Comparison of ENCODE assay signal across 9 cellular contexts in the genomic region with DNA sequence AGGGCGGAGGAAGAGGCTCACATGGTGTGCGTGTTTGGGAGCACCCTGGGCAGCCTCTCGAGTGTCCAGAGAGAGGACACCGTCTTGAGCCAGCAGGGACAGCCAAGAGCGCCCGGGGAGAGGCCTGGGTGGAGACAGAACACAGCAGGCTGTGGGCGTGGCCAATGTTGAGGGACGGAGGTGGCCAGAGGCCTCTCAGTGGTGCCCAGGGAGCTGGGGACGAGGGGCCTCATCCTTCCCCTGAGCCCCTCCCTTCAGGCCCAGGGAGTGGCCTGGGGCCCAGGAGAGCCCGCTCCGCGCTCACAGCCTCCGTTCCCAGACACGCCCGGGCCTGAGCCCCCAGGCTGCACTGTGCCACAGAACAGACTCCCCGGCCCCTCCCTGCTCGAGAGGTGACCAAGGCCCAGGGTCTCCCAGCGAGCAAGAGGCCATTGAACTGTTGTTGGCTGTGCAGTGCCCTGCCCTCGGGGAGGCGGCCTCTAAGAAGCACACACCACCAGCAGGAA. TPM values are rescaled to one million over a fixed set of nuclear protein-coding genes. Genes with fewer than 3 reads are reported as not detected.
DNase-seq lines count a peak whose midpoint lies in the region; ATAC-seq and TF ChIP-seq lines count a peak whose summit lies in the region.
"Had no signal": no experiment of that assay in that cellular context is flagged by ENCODE, and none has a peak within 500 bp of the region (broad histone marks: within the 10 kb centered on the region; RNA-seq: fewer than 3 reads in every experiment).

No MANE protein-coding gene starts in this region.

- no peaks in the 10 kb centered on the region for H3K9me3 ChIP-seq in SJCRH30 (replicated peaks)
- H3K9me3 ChIP-seq: ovary had no signal

- H3K36me3 ChIP-seq in SJCRH30, result no peaks in the 10 kb centered on the region
- H3K36me3 ChIP-seq: ovary had no signal

- ATAC-seq in GM21447 (IDR thresholded peaks at IDR 0.05; ENCODE audit: unreplicated experiment), result no peak
- ATAC-seq in activated T-cell treated with anti-CD3 and anti-CD28 coated beads, Interleukin-2, amount 50 U/mL, for 4 hours, result no peak
- ATAC-seq in activated T-helper 17 cell treated with anti-CD3 and anti-CD28 coated beads, Interleukin-2, amount 50 U/mL, for 72 hours (replicated peaks), result no peak

- H3K4me1 ChIP-seq in SJCRH30, result no peaks in the 10 kb centered on the region

- H3K9me3 Mint-ChIP-seq in Calu3 (ENCODE audit: low read depth, unreplicated experiment) (no peaks in the 10 kb centered on the region), glutamatergic neuron (ENCODE audit: unreplicated experiment) (peaks cover 12% of the 10 kb centered on the region)
- H3K9me3 Mint-ChIP-seq in activated T-cell treated with anti-CD3 and anti-CD28 coated beads, Interleukin-2, amount 50 U/mL, for 4 hours, result no peaks in the 10 kb centered on the region
- no peaks in the 10 kb centered on the region for H3K9me3 Mint-ChIP-seq in activated T-helper 17 cell treated with anti-CD3 and anti-CD28 coated beads, Interleukin-2, amount 50 U/mL, for 72 hours

- intact Hi-C loops in Calu3 (cut with micrococcal nuclease; ENCODE audit: unreplicated experiment), result no loop called here
- intact Hi-C loops in posterior vena cava (cut with DNase I), result loop anchor here (5.0 kb wide), 2 partner anchors 45 to 1775 kb away; no protein-coding TSS in a partner anchor

- H3K27ac Mint-ChIP-seq in Calu3 (ENCODE audit: unreplicated experiment) (no peak overlapping the region), glutamatergic neuron (ENCODE audit: unreplicated experiment) (no peak overlapping the region)
- H3K27ac Mint-ChIP-seq in activated T-helper 17 cell treated with anti-CD3 and anti-CD28 coated beads, Interleukin-2, amount 50 U/mL, for 72 hours, result no peak overlapping the region

- 0 out of 2 replicates have a peak, but pooled peaks cover 5% of the 10 kb centered on the region for H3K27me3 ChIP-seq in SJCRH30
- H3K27me3 ChIP-seq: ovary had no signal

- H3K4me3 Mint-ChIP-seq in Calu3 (ENCODE audit: low read depth, unreplicated experiment), result no peak overlapping the region
- H3K4me3 Mint-ChIP-seq in glutamatergic neuron (ENCODE audit: unreplicated experiment), result no peak overlapping the region
- no peak overlapping the region for H3K4me3 Mint-ChIP-seq in activated T-cell treated with anti-CD3 and anti-CD28 coated beads, Interleukin-2, amount 50 U/mL, for 4 hours
- H3K4me3 Mint-ChIP-seq in activated T-helper 17 cell treated with anti-CD3 and anti-CD28 coated beads, Interleukin-2, amount 50 U/mL, for 72 hours, result no peak overlapping the region

- H3K27me3 Mint-ChIP-seq in Calu3 (ENCODE audit: unreplicated experiment) (peaks cover 67% of the 10 kb centered on the region), glutamatergic neuron (ENCODE audit: unreplicated experiment) (peaks cover 18% of the 10 kb centered on the region)
- no peaks in the 10 kb centered on the region for H3K27me3 Mint-ChIP-seq in activated T-cell treated with anti-CD3 and anti-CD28 coated beads, Interleukin-2, amount 50 U/mL, for 4 hours (ENCODE audit: low read depth)
- no peaks in the 10 kb centered on the region for H3K27me3 Mint-ChIP-seq in activated T-helper 17 cell treated with anti-CD3 and anti-CD28 coated beads, Interleukin-2, amount 50 U/mL, for 72 hours

- CTCF ChIA-PET in Calu3 (lab: Charles Lee), result interaction anchor here (0.7 kb wide), 1 partner anchor 11 kb away, joined by 3 read pairs; no protein-coding TSS in a partner anchor

- TF ChIP-seq CTCF in Calu3 (IDR thresholded peaks at IDR 0.05; ENCODE audit: unreplicated experiment), result peak; percentile 22
- TF ChIP-seq CTCF in glutamatergic neuron (IDR thresholded peaks at IDR 0.05; ENCODE audit: partially characterized antibody, unreplicated experiment), result no peak

- H3K4me1 Mint-ChIP-seq in Calu3 (ENCODE audit: low read depth, unreplicated experiment) (no peaks in the 10 kb centered on the region), glutamatergic neuron (ENCODE audit: low read depth, unreplicated experiment) (peaks cover 27% of the 10 kb centered on the region)
- H3K4me1 Mint-ChIP-seq in activated T-cell treated with anti-CD3 and anti-CD28 coated beads, Interleukin-2, amount 50 U/mL, for 4 hours (ENCODE audit: low read depth), result peaks cover 3% of the 10 kb centered on the region
- peaks cover 5% of the 10 kb centered on the region for H3K4me1 Mint-ChIP-seq in activated T-helper 17 cell treated with anti-CD3 and anti-CD28 coated beads, Interleukin-2, amount 50 U/mL, for 72 hours

- no peak overlapping the region for H3K4me3 ChIP-seq in SJCRH30
- H3K4me3 ChIP-seq: ovary had no signal

- BruUV-seq in Calu3 (replicated peaks; lab: Mats Ljungman, UMichigan), result no TSS peak

- DNase-seq in Calu3, result peak; percentile 76
- DNase-seq in SJCRH30, result peak; percentile 72 to 80
- DNase-seq in glutamatergic neuron, result peak; percentile 75
- peak; percentile 94 for DNase-seq in posterior vena cava (ENCODE audit: low spot score)
- DNase-seq in T-helper 1 cell, result no peak
- no peak for DNase-seq in activated T-cell treated with anti-CD3 and anti-CD28 coated beads, Interleukin-2, amount 50 U/mL, for 4 hours

- H3K36me3 Mint-ChIP-seq in Calu3 (ENCODE audit: insufficient read depth, unreplicated experiment) (peaks cover 5% of the 10 kb centered on the region), glutamatergic neuron (ENCODE audit: unreplicated experiment) (no peaks in the 10 kb centered on the region)
- no peaks in the 10 kb centered on the region for H3K36me3 Mint-ChIP-seq in activated T-cell treated with anti-CD3 and anti-CD28 coated beads, Interleukin-2, amount 50 U/mL, for 4 hours (ENCODE audit: insufficient read depth)
- H3K36me3 Mint-ChIP-seq in activated T-helper 17 cell treated with anti-CD3 and anti-CD28 coated beads, Interleukin-2, amount 50 U/mL, for 72 hours (ENCODE audit: low read depth), result no peaks in the 10 kb centered on the region

- no peak overlapping the region for H3K27ac ChIP-seq in SJCRH30
- H3K27ac ChIP-seq: ovary had no signal

RNA-seq across cellular contexts. Expression of gene CDKN1C, which starts 48.4 kb away (rescaled TPM):
- 2.2 and 2.4 TPM in 2 replicates for total RNA-seq in Calu3 (2022)
- total RNA-seq in SJCRH30 (2014; rRNA removed; shearing (Covaris generic)), result not detected in 2 replicates
- 391 TPM for total RNA-seq in glutamatergic neuron (ENCODE audit: unreplicated experiment)
- total RNA-seq in posterior vena cava, result 10 to 100 TPM; 23.6 to 58.8 TPM
- total RNA-seq in activated T-cell treated with anti-CD3 and anti-CD28 coated beads, Interleukin-2, amount 50 U/mL, for 4 hours, result 1 to 10 TPM in 1 of 3 donors, under 1 TPM in 2; 0.71 to 1.0 (median 0.76) TPM
- total RNA-seq in activated T-helper 17 cell treated with anti-CD3 and anti-CD28 coated beads, Interleukin-2, amount 50 U/mL, for 72 hours, result 10 to 100 TPM in 1 of 2 donors, under 1 TPM in 1; 0.58 to 34.8 TPM

Comparison
In these comparisons a context has a peak if more than half of its experiments do, and no peak if none do; other contexts are left out.
1. DNase-seq: peak in Calu3 (single experiment), SJCRH30 (2 of 2), glutamatergic neuron (single experiment) and posterior vena cava (single experiment); none in T-helper 1 cell (0 of 5) and activated T-cell treated with anti-CD3 and anti-CD28 coated beads, Interleukin-2, amount 50 U/mL, for 4 hours (single experiment).